18 cellular contexts compared by ENCODE assay signal in genomic region chr10:85610381-85611092, GRCh38.
"Had no signal": no experiment of that assay in that cellular context is flagged by ENCODE, and none has a peak within 500 bp of the region (broad histone marks: within the 10 kb centered on the region; RNA-seq: fewer than 3 reads in every experiment).

No MANE protein-coding gene starts in this region.

- H3K27ac Mint-ChIP-seq: activated naive CD8-positive, alpha-beta T cell treated with anti-CD3 and anti-CD28 coated beads, Interleukin-2, amount 10 ng/mL, durations not matched to agents 7 days and 5 days; activated T-cell treated with anti-CD3 and anti-CD28 coated beads, Interleukin-2, amount 50 U/mL, for 24 hours; activated T-helper 2 cell treated with anti-CD3 and anti-CD28 coated beads, Interferon-gamma antibody, Interleukin-2, Interleukin-4, amounts not matched to agents 10 μg/mL and 5 μg/mL and 100 μg/mL, durations not matched to agents 14 hours and 24 hours and 36 hours; brain; natural killer cell; stimulated activated naive B cell treated with anti-CD40 and anti-IgM and Interleukin-4, amounts not matched to agents 10 μg/mL and 1 μg/mL and 100 μg/mL, for 72 hours; T-helper 1 cell treated with Interleukin-12 subunit alpha and Interleukin-12 subunit beta and Interleukin-4 antibody, amounts not matched to agents 30 μg/mL and 1 μg/mL, for 36 hours had no signal

- ATAC-seq: left cardiac atrium; natural killer cell; SK-N-SH treated with all-trans-retinoic acid at 6 μM for 48 hours; stimulated activated naive B cell treated with anti-CD40 and anti-IgM and Interleukin-4, amounts not matched to agents 10 μg/mL and 1 μg/mL and 100 μg/mL, for 72 hours had no signal

- H3K9me3 Mint-ChIP-seq: activated naive CD8-positive, alpha-beta T cell treated with anti-CD3 and anti-CD28 coated beads, Interleukin-2, amount 10 ng/mL, durations not matched to agents 7 days and 5 days; activated T-cell treated with anti-CD3 and anti-CD28 coated beads, Interleukin-2, amount 50 U/mL, for 24 hours; activated T-helper 2 cell treated with anti-CD3 and anti-CD28 coated beads, Interferon-gamma antibody, Interleukin-2, Interleukin-4, amounts not matched to agents 10 μg/mL and 5 μg/mL and 100 μg/mL, durations not matched to agents 14 hours and 24 hours and 36 hours; central memory CD8-positive, alpha-beta T cell; natural killer cell; stimulated activated naive B cell treated with anti-CD40 and anti-IgM and Interleukin-4, amounts not matched to agents 10 μg/mL and 1 μg/mL and 100 μg/mL, for 72 hours; T-helper 1 cell treated with Interleukin-12 subunit alpha and Interleukin-12 subunit beta and Interleukin-4 antibody, amounts not matched to agents 30 μg/mL and 1 μg/mL, for 36 hours had no signal

- H3K9me3 ChIP-seq: colonic mucosa, esophagus squamous epithelium, neutrophil had no signal

- H3K36me3 Mint-ChIP-seq: activated naive CD8-positive, alpha-beta T cell treated with anti-CD3 and anti-CD28 coated beads, Interleukin-2, amount 10 ng/mL, durations not matched to agents 7 days and 5 days; brain; natural killer cell; stimulated activated naive B cell treated with anti-CD40 and anti-IgM and Interleukin-4, amounts not matched to agents 10 μg/mL and 1 μg/mL and 100 μg/mL, for 72 hours had no signal

- H3K4me3 Mint-ChIP-seq: activated naive CD8-positive, alpha-beta T cell treated with anti-CD3 and anti-CD28 coated beads, Interleukin-2, amount 10 ng/mL, durations not matched to agents 7 days and 5 days; activated T-cell treated with anti-CD3 and anti-CD28 coated beads, Interleukin-2, amount 50 U/mL, for 24 hours; central memory CD8-positive, alpha-beta T cell; natural killer cell; stimulated activated naive B cell treated with anti-CD40 and anti-IgM and Interleukin-4, amounts not matched to agents 10 μg/mL and 1 μg/mL and 100 μg/mL, for 72 hours; T-helper 1 cell treated with Interleukin-12 subunit alpha and Interleukin-12 subunit beta and Interleukin-4 antibody, amounts not matched to agents 30 μg/mL and 1 μg/mL, for 36 hours had no signal

- H3K27me3 Mint-ChIP-seq: activated T-cell treated with anti-CD3 and anti-CD28 coated beads, Interleukin-2, amount 50 U/mL, for 24 hours; central memory CD8-positive, alpha-beta T cell; stimulated activated naive B cell treated with anti-CD40 and anti-IgM and Interleukin-4, amounts not matched to agents 10 μg/mL and 1 μg/mL and 100 μg/mL, for 72 hours had no signal

- DNase-seq: activated CD4-positive, alpha-beta T cell treated with anti-CD3 and anti-CD28 coated beads, Interleukin-2, amount 50 U/mL, for 1 hour; activated naive CD4-positive, alpha-beta T cell treated with Interleukin-2 at 50 U/mL for 16 hours; activated naive CD8-positive, alpha-beta T cell treated with anti-CD3 and anti-CD28 coated beads, Interleukin-2, amount 10 ng/mL, durations not matched to agents 7 days and 5 days; activated T-cell treated with anti-CD3 and anti-CD28 coated beads, Interleukin-2, amount 50 U/mL, for 24 hours; amygdala; colonic mucosa; effector CD4-positive, alpha-beta T cell; esophagus squamous epithelium; left cardiac atrium; mesenchymal stem cell; natural killer cell; stimulated activated naive B cell treated with anti-CD40 and anti-IgM and Interleukin-4, amounts not matched to agents 10 μg/mL and 1 μg/mL and 100 μg/mL, for 72 hours had no signal

- H3K4me3 ChIP-seq: colonic mucosa, esophagus squamous epithelium had no signal

- H3K27ac ChIP-seq: colonic mucosa, esophagus squamous epithelium, neutrophil had no signal

- H3K27me3 ChIP-seq: colonic mucosa, esophagus squamous epithelium, neutrophil had no signal
